8 cellular contexts compared by ENCODE assay signal in genomic region chr14:89773644-89774316, GRCh38.
DNase-seq lines count a peak whose midpoint lies in the region; ATAC-seq and TF ChIP-seq lines count a peak whose summit lies in the region.

No MANE protein-coding gene starts in this region.

- ATAC-seq in GM18519 (IDR thresholded peaks at IDR 0.05; ENCODE audit: low FRiP score, unreplicated experiment) (peak; percentile 61), HG02763 (IDR thresholded peaks at IDR 0.05; ENCODE audit: unreplicated experiment) (peak; percentile 75)

- no peak for TF ChIP-seq POLR2A in erythroblast (IDR thresholded peaks at IDR 0.05; ENCODE audit: low read length)

- DNase-seq in NCI-H1436 treated with DMSO at 0.1 percent for 48 hours (lab: John Stamatoyannopoulos, UW) (peak; percentile 8), erythroblast (lab: John Stamatoyannopoulos, UW) (peak; percentile 30 to 52), DMS79 (lab: John Stamatoyannopoulos, UW) (no peak), D341Med (ENCODE audit: low spot score) (no peak)
- DNase-seq in activated CD4-positive, alpha-beta T cell treated with anti-CD3 and anti-CD28 coated beads, Interleukin-2, amount 50 U/mL, for 4 hours: peak; percentile 47 to 50
- DNase-seq in stimulated activated CD4-positive, alpha-beta T cell treated with anti-CD3 and anti-CD28 coated beads, Interleukin-15, amount 100 ng/mL, for 24 hours: peak; percentile 79

Comparison
In these comparisons a context has a peak if more than half of its experiments do, and no peak if none do; other contexts are left out.
1. DNase-seq: peak in NCI-H1436 treated with DMSO at 0.1 percent for 48 hours (single experiment), activated CD4-positive, alpha-beta T cell treated with anti-CD3 and anti-CD28 coated beads, Interleukin-2, amount 50 U/mL, for 4 hours (2 of 2), erythroblast (2 of 2) and stimulated activated CD4-positive, alpha-beta T cell treated with anti-CD3 and anti-CD28 coated beads, Interleukin-15, amount 100 ng/mL, for 24 hours (single experiment); none in DMS79 (single experiment) and D341Med (single experiment).